Comparison of ENCODE assay signal across 6 cellular contexts in genomic region chr2:142284336-142284735, GRCh38.
DNase-seq lines count a peak whose midpoint lies in the region; TF ChIP-seq lines count a peak whose summit lies in the region.
"Not testable (repeated sequence)": the region's sequence is repeated elsewhere in the genome, so short reads cannot be mapped to it uniquely, and the experiment has no call there.

No MANE protein-coding gene starts in this region.

- peak; percentile 47 for DNase-seq in EL
- DNase-seq in GM23248 = peak; percentile 21
- peak; percentile 9 for DNase-seq in MG63
- DNase-seq in amniotic epithelial cell (ENCODE audit: low read depth) = peak; percentile 13
- DNase-seq in brain microvascular endothelial cell = peak; percentile 20
- peak; percentile 25 for DNase-seq in fibroblast of mammary gland (ENCODE audit: low read depth)

- not testable (repeated sequence) for H2AFZ ChIP-seq in GM23248

- not testable (repeated sequence) for TF ChIP-seq CTCF in brain microvascular endothelial cell (IDR thresholded peaks at IDR 0.05; ENCODE audit: low read depth, low read length, missing control alignments); fibroblast of mammary gland (conservative IDR thresholded peaks at IDR 0.05; ENCODE audit: control insufficient read depth, insufficient read depth, low read depth, low read length)

- H3K9me2 ChIP-seq in GM23248 (ENCODE audit: insufficient read depth) = not testable (repeated sequence)

- in situ Hi-C loops in GM23248 (cut with MboI); brain microvascular endothelial cell (cut with HindIII; ENCODE audit: low pct_ligation_motif_present, low sequenced_read_pairs): not testable (repeated sequence)

- not testable (repeated sequence) for H3K36me3 ChIP-seq in GM23248 (ENCODE audit: low read depth); MG63; brain microvascular endothelial cell (replicated peaks)

- H3K4me2 ChIP-seq in GM23248 (ENCODE audit: unreplicated experiment) = not testable (repeated sequence)

- not testable (repeated sequence) for H3K27ac ChIP-seq in GM23248, brain microvascular endothelial cell

- not testable (repeated sequence) for H3K27me3 ChIP-seq in GM23248 (replicated peaks; ENCODE audit: insufficient read depth); MG63; brain microvascular endothelial cell (replicated peaks)

- H3K79me2 ChIP-seq in GM23248 (ENCODE audit: insufficient read depth) = not testable (repeated sequence)

- H4K20me1 ChIP-seq in GM23248 (ENCODE audit: insufficient read depth) = not testable (repeated sequence)

- not testable (repeated sequence) for H3K9me3 ChIP-seq in GM23248 (ENCODE audit: low read depth); MG63

- H3K4me3 ChIP-seq in GM23248; MG63; brain microvascular endothelial cell (ENCODE audit: low read depth, low read length); fibroblast of mammary gland (ENCODE audit: control insufficient read depth, low read depth, low read length): not testable (repeated sequence)

- H3F3A ChIP-seq in GM23248 (ENCODE audit: insufficient read depth) = not testable (repeated sequence)

- H3K9ac ChIP-seq in GM23248 = not testable (repeated sequence)

- 31 to 37% methylated on average over 4 of the region's 4 CpGs for WGBS in GM23248 (ENCODE audit: low coverage in 1 of 2, low lambda C conversion rate in 2 of 2, missing lambda C conversion rate in 2 of 2), 2 experiments

- not testable (repeated sequence) for H3K4me1 ChIP-seq in GM23248 (ENCODE audit: insufficient read depth)
